ENCODE assay signal across 26 cellular contexts in the genomic region with DNA sequence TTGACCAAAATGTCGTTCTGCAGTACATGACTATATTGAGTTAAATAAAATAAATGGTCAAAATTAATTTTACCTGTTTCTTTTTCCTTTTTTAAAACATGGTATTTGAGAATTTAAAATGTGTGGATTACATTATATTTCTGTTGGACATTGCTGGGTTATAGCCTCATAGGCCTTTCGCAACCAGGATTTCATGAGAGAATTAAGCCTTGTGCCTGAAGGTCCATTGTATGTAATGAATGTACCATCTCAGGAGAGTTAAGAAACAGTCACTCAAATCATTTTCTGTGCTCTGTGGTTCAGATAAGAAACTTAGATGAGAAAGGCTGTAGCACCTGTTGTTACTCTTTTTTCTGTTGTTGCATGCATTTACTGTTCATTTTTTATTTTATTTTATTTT.
DNase-seq lines count a peak whose midpoint lies in the region; ATAC-seq, FAIRE-seq and TF ChIP-seq lines count a peak whose summit lies in the region.
"Had no signal": no experiment of that assay in that cellular context is flagged by ENCODE, and none has a peak within 500 bp of the region (broad histone marks: within the 10 kb centered on the region; RNA-seq: fewer than 3 reads in every experiment).

No MANE protein-coding gene starts in this region.

- H2BK20ac ChIP-seq in IMR-90 (ENCODE audit: low read depth, low read length) = no peak overlapping the region

- WGBS in IMR-90 (ENCODE audit: extremely low coverage in 2 of 2, insufficient read length in 1 of 2), 2 experiments = no CpG with 5 or more reads among the region's 2 CpGs
- WGBS in spleen, 5 donors = 90 to 99% (median 95%) methylated on average over 2 of the region's 2 CpGs
- 83% methylated on average over 2 of the region's 2 CpGs for WGBS in HepG2 (ENCODE audit: low lambda C conversion rate)

- TF ChIP-seq POLR2A in IMR-90 (IDR thresholded peaks at IDR 0.05; ENCODE audit: low read depth, low read length) (no peak), spleen (IDR thresholded peaks at IDR 0.05) (no peak), HepG2 (IDR thresholded peaks at IDR 0.05; ENCODE audit: insufficient read depth in 1 of 2, low read depth in 2 of 2, low read length in 2 of 2) (no peak)

- no peak overlapping the region for H3K23ac ChIP-seq in IMR-90 (ENCODE audit: low read depth, low read length)

- H3K79me2 ChIP-seq in HepG2 (ENCODE audit: insufficient read depth, low read length) = no peaks in the 10 kb centered on the region

- TF ChIP-seq CTCF in IMR-90 (conservative IDR thresholded peaks at IDR 0.05; ENCODE audit: low read depth, low read length) = no peak
- TF ChIP-seq CTCF in cardiac fibroblast (IDR thresholded peaks at IDR 0.05; ENCODE audit: low read depth, low read length) = no peak
- TF ChIP-seq CTCF in spleen (IDR thresholded peaks at IDR 0.05 in 8 of 11, conservative IDR thresholded peaks at IDR 0.05 in 3 of 11) = no peak
- no peak for TF ChIP-seq CTCF in HepG2 (CRISPR knock-in tag; IDR thresholded peaks at IDR 0.05)

- H2AK9ac ChIP-seq in IMR-90 (replicated peaks; ENCODE audit: low read depth, low read length, poor library complexity) = no peak overlapping the region

- H2BK5ac ChIP-seq in IMR-90 (ENCODE audit: low read depth, low read length, poor library complexity, severe bottlenecking) = no peak overlapping the region

- intact Hi-C loops in IMR-90 (cut with micrococcal nuclease) = no loop called here
- intact Hi-C loops in spleen (cut with DNase I; ENCODE audit: low total_unique reads) = no loop called here
- intact Hi-C loops in HepG2 (cut with micrococcal nuclease; ENCODE audit: unreplicated experiment) = no loop called here

- no peak for FAIRE-seq in HepG2 (lab: Jason Lieb, UNC)
- FAIRE-seq: A549, GM12878, H54, RCC 7860 had no signal

- H3K36me3 ChIP-seq in IMR-90 (ENCODE audit: control insufficient read depth, insufficient read depth, low read length) (no peaks in the 10 kb centered on the region), spleen (no peaks in the 10 kb centered on the region), HepG2 (replicated peaks in 1 of 2; ENCODE audit: control insufficient read depth in 1 of 2, insufficient read depth in 2 of 2, low read length in 2 of 2) (no peaks in the 10 kb centered on the region)

- H3K27ac ChIP-seq in IMR-90 (ENCODE audit: insufficient read depth, low read length) = no peak overlapping the region
- no peak overlapping the region for H3K27ac ChIP-seq in spleen
- no peak overlapping the region for H3K27ac ChIP-seq in HepG2 (ENCODE audit: extremely low read length, insufficient read depth, low read length)
- H3K27ac ChIP-seq: A549, C4-2B, SK-N-MC had no signal

- CTCF ChIA-PET in IMR-90 (lab: Yijun Ruan, JAX) (no interaction called here), HepG2 (lab: Yijun Ruan, JAX; ENCODE audit: low intra/inter-chr PET ratio, low total read pairs) (no interaction called here)

- H2BK15ac ChIP-seq in IMR-90 (ENCODE audit: low read depth, low read length) = no peak overlapping the region

- H3K56ac ChIP-seq in IMR-90 (ENCODE audit: extremely low read depth, insufficient read depth, low read length) = no peak overlapping the region

- no TSS peak for BruUV-seq in IMR-90 (replicated peaks; lab: Mats Ljungman, UMichigan)
- BruUV-seq in HepG2 (replicated peaks; lab: Mats Ljungman, UMichigan) = no TSS peak

- peaks cover 9% of the 10 kb centered on the region; the same call in 1 of the 2 replicates for H3K9me1 ChIP-seq in IMR-90 (ENCODE audit: insufficient read depth, low read length)

- H3K4ac ChIP-seq in IMR-90 (ENCODE audit: low read depth, low read length) = no peak overlapping the region

- POLR2A ChIA-PET in IMR-90 (lab: Charles Lee; ENCODE audit: unreplicated experiment) = no interaction called here
- POLR2A ChIA-PET in HepG2 (lab: Yijun Ruan, JAX) = no interaction called here

- H3K9me3 ChIP-seq in IMR-90 (ENCODE audit: control insufficient read depth, insufficient read depth, low read length) (no peaks in the 10 kb centered on the region), spleen (no peaks in the 10 kb centered on the region), HepG2 (ENCODE audit: low read length) (no peaks in the 10 kb centered on the region)
- H3K9me3 ChIP-seq: A549, Caco-2 had no signal

- peaks cover 13% of the 10 kb centered on the region for H3K4me1 ChIP-seq in IMR-90 (ENCODE audit: control insufficient read depth, insufficient read depth, low read length)
- peaks cover 0 to 18% (median 4%) of the 10 kb centered on the region in 6 donors for H3K4me1 ChIP-seq in spleen
- H3K4me1 ChIP-seq in HepG2 (ENCODE audit: insufficient read depth, low read length) = no peaks in the 10 kb centered on the region
- H3K4me1 ChIP-seq: A549 had no signal

- no peak overlapping the region for H3K9ac ChIP-seq in IMR-90 (ENCODE audit: low read depth, low read length)
- H3K9ac ChIP-seq in HepG2 (ENCODE audit: insufficient read depth, low read depth, low read length) = no peak overlapping the region

- H4K8ac ChIP-seq in IMR-90 (ENCODE audit: low read depth in 2 of 2, low read length in 2 of 2) = no peak overlapping the region

- H2AFZ ChIP-seq in IMR-90 (replicated peaks; ENCODE audit: low read length, poor library complexity) = no peak overlapping the region
- no peak overlapping the region for H2AFZ ChIP-seq in HepG2 (ENCODE audit: low read length)

- no peak overlapping the region for H2AK5ac ChIP-seq in IMR-90 (ENCODE audit: low read depth, low read length)

- no peak overlapping the region for H3K14ac ChIP-seq in IMR-90 (replicated peaks; ENCODE audit: low read depth, low read length)

- H4K91ac ChIP-seq in IMR-90 (ENCODE audit: insufficient read depth, low read depth, low read length) = no peak overlapping the region

- no peak for TF ChIP-seq EP300 in HepG2 (IDR thresholded peaks at IDR 0.05; ENCODE audit: low read depth in 2 of 2, low read length in 2 of 2)
- TF ChIP-seq EP300 in HepG2 (CRISPR knock-in tag; IDR thresholded peaks at IDR 0.05; ENCODE audit: borderline replicate concordance) = no peak

- in situ Hi-C loops in IMR-90 (cut with MboI; ENCODE audit: low sequenced_read_pairs) (no loop called here), HepG2 (cut with HindIII; ENCODE audit: extremely low pct_ligation_motif_present, low pct_unique_long_range_greater_than_20kb) (no loop called here)

- no peak for TF ChIP-seq RAD21 in IMR-90 (IDR thresholded peaks at IDR 0.05; ENCODE audit: low read length)
- no peak for TF ChIP-seq RAD21 in HepG2 (CRISPR knock-in tag; IDR thresholded peaks at IDR 0.05)

- H3K4me3 ChIP-seq in IMR-90 (ENCODE audit: insufficient read depth, low read depth, low read length) (no peak overlapping the region), cardiac fibroblast (replicated peaks in 1 of 2; ENCODE audit: low read depth in 2 of 2, low read length in 2 of 2) (no peak overlapping the region), spleen (no peak overlapping the region), HepG2 (replicated peaks in 1 of 3; ENCODE audit: insufficient read depth in 1 of 3, low read depth in 2 of 3, low read length in 3 of 3) (no peak overlapping the region)
- H3K4me3 ChIP-seq: A549, GM12878, SK-N-MC had no signal

- no peak overlapping the region for H2BK120ac ChIP-seq in IMR-90 (ENCODE audit: low read depth, low read length)

- H4K20me1 ChIP-seq in IMR-90 (ENCODE audit: insufficient read depth, low read length) = no peaks in the 10 kb centered on the region
- no peaks in the 10 kb centered on the region for H4K20me1 ChIP-seq in HepG2 (ENCODE audit: insufficient read depth, low read length)

- 0 out of 4 replicates have a peak, but pooled peaks cover 0 to 4% of the 10 kb centered on the region in 2 experiments for H3K79me1 ChIP-seq in IMR-90 (ENCODE audit: low read depth in 1 of 2, low read length in 2 of 2)

- ATAC-seq in IMR-90 (ENCODE audit: low read depth) = no peak
- ATAC-seq in HepG2 = no peak
- ATAC-seq: A549; CD8-positive, alpha-beta T cell; GM12878 had no signal

- dilution Hi-C loops in IMR-90 (cut with HindIII; ENCODE audit: low sequenced_read_pairs, unreplicated experiment) = no loop called here

- H3K4me2 ChIP-seq in IMR-90 (ENCODE audit: low read depth, low read length) (no peak overlapping the region), HepG2 (ENCODE audit: low read depth, low read length) (no peak overlapping the region)
- H3K4me2 ChIP-seq: A549 had no signal

- DNase-seq in IMR-90 (peak; percentile 49), cardiac fibroblast (ENCODE audit: low read depth in 2 of 2) (peak; percentile 64 to 67), fibroblast of peridontal ligament (ENCODE audit: extremely low read depth) (peak; percentile 73), renal cortical epithelial cell (ENCODE audit: low read depth) (peak; percentile 16), DMS153 treated with DMSO at 0.1 percent for 48 hours (lab: John Stamatoyannopoulos, UW; ENCODE audit: unreplicated experiment) (no peak), spleen (no peak), ecto neural progenitor cell (ENCODE audit: low spot score) (no peak), HepG2 (ENCODE audit: low spot score) (no peak)
- DNase-seq: Caco-2; CD8-positive, alpha-beta T cell; DMS79; EL; GDM1; KBM-7; MM.1S; NCI-H2029; NCI-H446; NCI-H524 treated with DMSO at 0.1 percent for 48 hours; NCI-H774; SIG-M5 had no signal

- no peak overlapping the region for H4K5ac ChIP-seq in IMR-90 (ENCODE audit: low read depth, low read length)

- H3K27me3 ChIP-seq in IMR-90 (ENCODE audit: control insufficient read depth, insufficient read depth, low read length) (no peaks in the 10 kb centered on the region; the same call in 1 of the 2 replicates), spleen (replicated peaks in 1 of 7) (no peaks in the 10 kb centered on the region), HepG2 (ENCODE audit: control insufficient read depth in 1 of 2, insufficient read depth in 2 of 2, low read length in 2 of 2) (no peaks in the 10 kb centered on the region)

- no peak overlapping the region for H3K18ac ChIP-seq in IMR-90 (ENCODE audit: low read depth, low read length)

TF ChIP-seq in IMR-90, 13 proteins besides CTCF, POLR2A, EP300 and RAD21:
- TF ChIP-seq CEBPB (IDR thresholded peaks at IDR 0.05; ENCODE audit: low read depth, low read length) = peak; percentile 66
- no peak for TF ChIP-seq RFX5 (IDR thresholded peaks at IDR 0.05; ENCODE audit: low read depth, low read length)
- no peak for TF ChIP-seq MAZ (IDR thresholded peaks at IDR 0.05; ENCODE audit: borderline replicate concordance, low read depth, low read length)

TF ChIP-seq in HepG2, 621 proteins besides CTCF, POLR2A, EP300 and RAD21 (continues in another document):
- TF ChIP-seq TOE1 (CRISPR knock-in tag; IDR thresholded peaks at IDR 0.05) = no peak
- TF ChIP-seq CC2D1A (CRISPR knock-in tag; IDR thresholded peaks at IDR 0.05) = no peak
- TF ChIP-seq ZNF780A (CRISPR knock-in tag; IDR thresholded peaks at IDR 0.05) = no peak
- no peak for TF ChIP-seq SUZ12 (IDR thresholded peaks at IDR 0.05; ENCODE audit: low read depth, low read length)
- TF ChIP-seq SIN3A (IDR thresholded peaks at IDR 0.05; ENCODE audit: borderline replicate concordance, low read depth, low read length) = no peak
- no peak for TF ChIP-seq ZNF782 (CRISPR knock-in tag; IDR thresholded peaks at IDR 0.05; ENCODE audit: borderline replicate concordance)
- TF ChIP-seq SIX4 (CRISPR knock-in tag; IDR thresholded peaks at IDR 0.05) = no peak
- no peak for TF ChIP-seq HNF4A (CRISPR knock-in tag; IDR thresholded peaks at IDR 0.05)
- no peak for TF ChIP-seq RBM22 (optimal IDR thresholded peaks at IDR 0.05; ENCODE audit: low read length)
- no peak for TF ChIP-seq PAX8 (CRISPR knock-in tag; IDR thresholded peaks at IDR 0.05; ENCODE audit: borderline replicate concordance)

Comparison
In these comparisons a context has a peak if more than half of its experiments do, and no peak if none do; other contexts are left out.
1. DNase-seq: peak in IMR-90 (single experiment), cardiac fibroblast (2 of 2), fibroblast of peridontal ligament (single experiment) and renal cortical epithelial cell (single experiment); none in DMS153 treated with DMSO at 0.1 percent for 48 hours (single experiment), spleen (single experiment), ecto neural progenitor cell (single experiment) and HepG2 (single experiment).